Comparison of ENCODE assay signal across 8 cellular contexts in genomic region chrX:56728321-56728720, GRCh38. TPM values are rescaled to one million over a fixed set of nuclear protein-coding genes. Genes with fewer than 3 reads are reported as not detected.
DNase-seq lines count a peak whose midpoint lies in the region; ATAC-seq and TF ChIP-seq lines count a peak whose summit lies in the region.

No MANE protein-coding gene starts in this region.

- H3K9me3 ChIP-seq in tibial nerve, result no peaks in the 10 kb centered on the region

- no peak for TF ChIP-seq POLR2A in tibial nerve (IDR thresholded peaks at IDR 0.05)

- H3K27ac ChIP-seq in coronary artery (no peak overlapping the region), tibial nerve (peak overlapping the region in 2 of 4 donors; percentile 86 to 91)

- peaks cover 0 to 10% (median 2%) of the 10 kb centered on the region in 4 donors for H3K4me1 ChIP-seq in tibial nerve

- H3K4me3 Mint-ChIP-seq in T-helper 1 cell treated with Interleukin-12 subunit alpha and Interleukin-12 subunit beta and Interleukin-4 antibody, amounts not matched to agents 30 μg/mL and 1 μg/mL, for 36 hours, result peak overlapping the region; percentile 64

- no peak for ATAC-seq in HG03039 (IDR thresholded peaks at IDR 0.05; ENCODE audit: unreplicated experiment)

- no peaks in the 10 kb centered on the region for H3K27me3 Mint-ChIP-seq in T-helper 1 cell treated with Interleukin-12 subunit alpha and Interleukin-12 subunit beta and Interleukin-4 antibody, amounts not matched to agents 30 μg/mL and 1 μg/mL, for 36 hours (ENCODE audit: low read depth)

- peaks cover 0 to 31% of the 10 kb centered on the region in 2 donors for H3K27me3 ChIP-seq in tibial nerve

- H3K27ac Mint-ChIP-seq in T-helper 1 cell treated with Interleukin-12 subunit alpha and Interleukin-12 subunit beta and Interleukin-4 antibody, amounts not matched to agents 30 μg/mL and 1 μg/mL, for 36 hours, result no peak overlapping the region

- peaks cover 2% of the 10 kb centered on the region for H3K36me3 Mint-ChIP-seq in T-helper 1 cell treated with Interleukin-12 subunit alpha and Interleukin-12 subunit beta and Interleukin-4 antibody, amounts not matched to agents 30 μg/mL and 1 μg/mL, for 36 hours (ENCODE audit: low read depth)

- DNase-seq in T-helper 1 cell, result no peak
- DNase-seq in NCI-H526 treated with DMSO at 0.1 percent for 48 hours (lab: John Stamatoyannopoulos, UW), result peak; percentile 32
- no peak for DNase-seq in coronary artery (ENCODE audit: low spot score)
- DNase-seq in skeletal muscle cell (ENCODE audit: low read depth), result no peak
- DNase-seq in tibial nerve (ENCODE audit: low spot score in 2 of 2), result no peak
- no peak for DNase-seq in NCI-H774 (lab: John Stamatoyannopoulos, UW)

- peaks cover 18% of the 10 kb centered on the region for H3K4me1 Mint-ChIP-seq in T-helper 1 cell treated with Interleukin-12 subunit alpha and Interleukin-12 subunit beta and Interleukin-4 antibody, amounts not matched to agents 30 μg/mL and 1 μg/mL, for 36 hours (ENCODE audit: low read depth)

- WGBS in tibial nerve, 2 donors, result 9 to 18% methylated on average over 2 of the region's 2 CpGs

- TF ChIP-seq CTCF in coronary artery (IDR thresholded peaks at IDR 0.05) (no peak), tibial nerve (IDR thresholded peaks at IDR 0.05) (no peak)

- no peak for TF ChIP-seq EP300 in tibial nerve (IDR thresholded peaks at IDR 0.05)

- peak overlapping the region; percentile 68 for H3K4me3 ChIP-seq in coronary artery
- peak overlapping the region; percentile 67 for H3K4me3 ChIP-seq in skeletal muscle cell (ENCODE audit: low read depth, low read length)
- peak overlapping the region in 2 of 4 donors; percentile 37 to 64 for H3K4me3 ChIP-seq in tibial nerve

- H3K36me3 ChIP-seq in tibial nerve, result no peaks in the 10 kb centered on the region

- H3K9me3 Mint-ChIP-seq in T-helper 1 cell treated with Interleukin-12 subunit alpha and Interleukin-12 subunit beta and Interleukin-4 antibody, amounts not matched to agents 30 μg/mL and 1 μg/mL, for 36 hours, result no peaks in the 10 kb centered on the region

RNA-seq across cellular contexts. Expression of gene NBDY, which starts 0.7 kb away (rescaled TPM):
- total RNA-seq in tibial nerve, result 10 to 100 TPM in 3 of 4 donors, 1 to 10 TPM in 1; 6.1 to 21.6 (median 17.3) TPM
